Comparison of ENCODE assay signal across 26 cellular contexts in genomic region chr12:1186298-1186697, GRCh38.
"Had no signal": no experiment of that assay in that cellular context is flagged by ENCODE, and none has a peak within 500 bp of the region (broad histone marks: within the 10 kb centered on the region; RNA-seq: fewer than 3 reads in every experiment).

No MANE protein-coding gene starts in this region.

- H3K4me1 Mint-ChIP-seq: brain had no signal

- H3K27me3 Mint-ChIP-seq: activated CD4-positive, alpha-beta memory T cell treated with anti-CD3 and anti-CD28 coated beads for 36 hours; brain; dendritic cell treated with granulocyte-macrophage colony-stimulating factor and Interleukin-4, amounts not matched to agents 40 ng/mL and 50 ng/mL, for 4 days; naive thymus-derived CD4-positive, alpha-beta T cell; stimulated activated naive B cell treated with anti-CD40 and anti-IgM and Interleukin-4, amounts not matched to agents 10 μg/mL and 1 μg/mL and 100 μg/mL, for 72 hours had no signal

- H3K27me3 ChIP-seq: heart right ventricle, neutrophil, ovary, transverse colon had no signal

- H3K36me3 ChIP-seq: ovary had no signal

- H3K27ac ChIP-seq: heart right ventricle, lower lobe of right lung, neutrophil, ovary, psoas muscle, transverse colon had no signal

- H3K4me3 Mint-ChIP-seq: activated CD4-positive, alpha-beta memory T cell treated with anti-CD3 and anti-CD28 coated beads for 36 hours; activated T-helper 1 cell treated with anti-CD3 and anti-CD28 coated beads, Interleukin-12 subunit alpha, Interleukin-12 subunit beta, Interleukin-2, Interleukin-4 antibody, amounts not matched to agents 30 ng/mL and 10 ng/mL and 1 ng/mL, durations not matched to agents 14 hours and 24 hours and 36 hours; brain; dendritic cell treated with granulocyte-macrophage colony-stimulating factor and Interleukin-4, amounts not matched to agents 40 ng/mL and 50 ng/mL, for 4 days; naive thymus-derived CD4-positive, alpha-beta T cell had no signal

- H3K9me3 Mint-ChIP-seq: activated CD4-positive, alpha-beta memory T cell treated with anti-CD3 and anti-CD28 coated beads for 36 hours; activated naive CD4-positive, alpha-beta T cell treated with anti-CD3 and anti-CD28 coated beads, Interleukin-2, amount 50 U/mL, for 72 hours; activated T-helper 1 cell treated with anti-CD3 and anti-CD28 coated beads, Interleukin-12 subunit alpha, Interleukin-12 subunit beta, Interleukin-2, Interleukin-4 antibody, amounts not matched to agents 30 ng/mL and 10 ng/mL and 1 ng/mL, durations not matched to agents 14 hours and 24 hours and 36 hours; brain; dendritic cell treated with granulocyte-macrophage colony-stimulating factor and Interleukin-4, amounts not matched to agents 40 ng/mL and 50 ng/mL, for 4 days; naive thymus-derived CD4-positive, alpha-beta T cell; stimulated activated naive B cell treated with anti-CD40 and anti-IgM and Interleukin-4, amounts not matched to agents 10 μg/mL and 1 μg/mL and 100 μg/mL, for 72 hours had no signal

- FAIRE-seq: TTC549, urothelium cell line had no signal

- H3K4me3 ChIP-seq: heart right ventricle, lower lobe of right lung, ovary, psoas muscle, transverse colon had no signal

- H3K9me3 ChIP-seq: heart right ventricle, lower lobe of right lung, neutrophil, ovary, psoas muscle, transverse colon had no signal

- H3K4me1 ChIP-seq: lower lobe of right lung, psoas muscle, transverse colon had no signal

- DNase-seq: activated CD4-positive, alpha-beta memory T cell treated with anti-CD3 and anti-CD28 coated beads for 36 hours; activated CD4-positive, alpha-beta T cell treated with anti-CD3 and anti-CD28 coated beads for 4 hours; activated gamma-delta T cell treated with Interleukin-2 at 50 U/mL for 16 hours; aorta; caudate nucleus; effector CD8-positive, alpha-beta T cell; erythroblast; foreskin fibroblast; heart right ventricle; islet precursor cell; left colon; lower lobe of right lung; naive thymus-derived CD4-positive, alpha-beta T cell; ovary; psoas muscle; right cardiac atrium; stimulated activated CD4-positive, alpha-beta T cell treated with anti-CD3 and anti-CD28 coated beads, Interleukin-1b, Interleukin-23, amount 100 ng/mL, for 48 hours; stimulated activated naive B cell treated with anti-CD40 and anti-IgM and Interleukin-4, amounts not matched to agents 10 μg/mL and 1 μg/mL and 100 μg/mL, for 72 hours; transverse colon had no signal

- ATAC-seq: heart right ventricle; left colon; lower lobe of right lung; naive thymus-derived CD4-positive, alpha-beta T cell; psoas muscle; right cardiac atrium; stimulated activated naive B cell treated with anti-CD40 and anti-IgM and Interleukin-4, amounts not matched to agents 10 μg/mL and 1 μg/mL and 100 μg/mL, for 72 hours had no signal

- H3K27ac Mint-ChIP-seq: activated naive CD4-positive, alpha-beta T cell treated with anti-CD3 and anti-CD28 coated beads, Interleukin-2, amount 50 U/mL, for 72 hours; activated T-helper 1 cell treated with anti-CD3 and anti-CD28 coated beads, Interleukin-12 subunit alpha, Interleukin-12 subunit beta, Interleukin-2, Interleukin-4 antibody, amounts not matched to agents 30 ng/mL and 10 ng/mL and 1 ng/mL, durations not matched to agents 14 hours and 24 hours and 36 hours; dendritic cell treated with granulocyte-macrophage colony-stimulating factor and Interleukin-4, amounts not matched to agents 40 ng/mL and 50 ng/mL, for 4 days; stimulated activated naive B cell treated with anti-CD40 and anti-IgM and Interleukin-4, amounts not matched to agents 10 μg/mL and 1 μg/mL and 100 μg/mL, for 72 hours had no signal
